8 cellular contexts compared by ENCODE assay signal in genomic region chr21:43789276-43790052, GRCh38. TPM values are rescaled to one million over a fixed set of nuclear protein-coding genes. Genes with fewer than 3 reads are reported as not detected.
DNase-seq lines count a peak whose midpoint lies in the region; ATAC-seq lines count a peak whose summit lies in the region.

TSS of gene RRP1 (plus strand) at chr21:43789577. CDS start at chr21:43789630, 53 bp downstream.

- no peaks in the 10 kb centered on the region for H3K27me3 ChIP-seq in BLaER1

- H3K4me2 ChIP-seq in BLaER1, result peak within 1 kb of the TSS; percentile 95

- ATAC-seq in HG03457 (IDR thresholded peaks at IDR 0.05; ENCODE audit: unreplicated experiment) (peak; percentile 59), left colon (peak; percentile 90)

- H3K27ac ChIP-seq in BLaER1, result peak within 1 kb of the TSS; percentile 92
- peak within 1 kb of the TSS; percentile 91 for H3K27ac ChIP-seq in cingulate gyrus (ENCODE audit: low read depth, low read length)

- no peaks in the 10 kb centered on the region for H3K9me3 ChIP-seq in BLaER1

- H3K4me1 ChIP-seq in BLaER1, result peaks cover 41% of the 10 kb centered on the region

- H3K36me3 ChIP-seq in BLaER1, result peaks cover 36% of the 10 kb centered on the region

- intact Hi-C loops in left colon (cut with DNase I, micrococcal nuclease), result loop anchor here (10.0 kb wide), 2 partner anchors 55 to 65 kb away; no protein-coding TSS in a partner anchor

- H3K4me3 ChIP-seq in BLaER1, result peak within 1 kb of the TSS; percentile 99

- peak; percentile 95 for DNase-seq in GM19240 (ENCODE audit: insufficient read length, low spot score)
- DNase-seq in NCI-H524 treated with DMSO at 0.1 percent for 48 hours (lab: John Stamatoyannopoulos, UW), result peak; percentile 28
- peak; percentile 91 to 93 for DNase-seq in activated CD4-positive, alpha-beta T cell treated with anti-CD3 and anti-CD28 coated beads for 4 hours
- DNase-seq in left colon, result peak; percentile 77 to 93
- peak; percentile 94 for DNase-seq in stimulated activated CD4-positive, alpha-beta T cell treated with anti-CD3 and anti-CD28 coated beads, Interleukin-1b, Interleukin-23, amount 100 ng/mL, for 4 hours (ENCODE audit: low read depth in 2 of 2)

- H4K20me1 ChIP-seq in BLaER1, result peaks cover 49% of the 10 kb centered on the region

- peak within 1 kb of the TSS; percentile 93 for H3K9ac ChIP-seq in BLaER1

RNA-seq across cellular contexts. Expression of gene RRP1, which starts in this region (rescaled TPM):
- 10 to 100 TPM; 13.0 to 18.5 TPM for total RNA-seq in left colon

Comparison
In these comparisons a context has a peak if more than half of its experiments do, and no peak if none do; other contexts are left out.
1. Peak in every context shown above with its lines: DNase-seq, ATAC-seq, H3K4me3 ChIP-seq and H3K27ac ChIP-seq.
2. DNase-seq: peak in every context shown above with its lines; median percentile 95 in GM19240; 94 in stimulated activated CD4-positive, alpha-beta T cell treated with anti-CD3 and anti-CD28 coated beads, Interleukin-1b, Interleukin-23, amount 100 ng/mL, for 4 hours; 92 in activated CD4-positive, alpha-beta T cell treated with anti-CD3 and anti-CD28 coated beads for 4 hours; 85 in left colon; 28 in NCI-H524 treated with DMSO at 0.1 percent for 48 hours.